In genomic region chr18:22129778-22130177, GRCh38 we compare ENCODE assay signal across 29 cellular contexts. TPM values are rescaled to one million over a fixed set of nuclear protein-coding genes. Genes with fewer than 3 reads are reported as not detected.
DNase-seq lines count a peak whose midpoint lies in the region; ATAC-seq, FAIRE-seq and TF ChIP-seq lines count a peak whose summit lies in the region.
"Had no signal": no experiment of that assay in that cellular context is flagged by ENCODE, and none has a peak within 500 bp of the region (broad histone marks: within the 10 kb centered on the region; RNA-seq: fewer than 3 reads in every experiment).

No MANE protein-coding gene starts in this region.

- intact Hi-C loops in K562 (cut with micrococcal nuclease) (no loop called here), dorsolateral prefrontal cortex (cut with DNase I) (no loop called here), esophagus muscularis mucosa (cut with DNase I) (no loop called here)

- H3K4me1 ChIP-seq in HEK293 (ENCODE audit: control insufficient read depth, insufficient read depth, low read length) (no peaks in the 10 kb centered on the region), K562 (replicated peaks in 1 of 2; ENCODE audit: control insufficient read depth in 2 of 2, insufficient read depth in 2 of 2, low read length in 2 of 2) (no peaks in the 10 kb centered on the region), esophagus muscularis mucosa (no peaks in the 10 kb centered on the region)
- H3K4me1 ChIP-seq: BE2C, BLaER1 had no signal

- peaks cover 30% of the 10 kb centered on the region for H3K4me1 Mint-ChIP-seq in progenitor cell of endocrine pancreas (ENCODE audit: low read depth)
- H3K4me1 Mint-ChIP-seq: CD14-positive monocyte; CD4-positive, CD25-positive, alpha-beta regulatory T cell; CD8-positive, alpha-beta memory T cell had no signal

- H4K20me1 ChIP-seq in K562 (replicated peaks; ENCODE audit: control insufficient read depth, insufficient read depth, low read length), result no peaks in the 10 kb centered on the region
- H4K20me1 ChIP-seq: BLaER1 had no signal

- POLR2A ChIA-PET in HEK293 (lab: Yijun Ruan, JAX) (no interaction called here), K562 (lab: Yijun Ruan, JAX) (interaction anchor here (0.6 to 1.6 kb wide), 3 partner anchors 10 to 85 kb away, joined by 3 to 4 read pairs (median 3); no protein-coding TSS in a partner anchor)

- no peaks in the 10 kb centered on the region for H3K27me3 Mint-ChIP-seq in progenitor cell of endocrine pancreas
- H3K27me3 Mint-ChIP-seq: CD4-positive, CD25-positive, alpha-beta regulatory T cell had no signal

- 0% methylated on average over 1 of the region's 1 CpG for WGBS in K562 (ENCODE audit: insufficient coverage, low coverage, missing lambda C conversion rate)
- WGBS in esophagus muscularis mucosa, result 52% methylated on average over 1 of the region's 1 CpG

- FAIRE-seq in K562 (lab: Jason Lieb, UNC), result no peak
- FAIRE-seq: A204.1, GM12878, GM12892, GM18507 had no signal

- BruUV-seq in K562 (replicated peaks; lab: Mats Ljungman, UMichigan), result no TSS peak

- no peaks in the 10 kb centered on the region for H3K36me3 Mint-ChIP-seq in progenitor cell of endocrine pancreas (ENCODE audit: insufficient read depth)
- H3K36me3 Mint-ChIP-seq: CD14-positive monocyte; CD4-positive, alpha-beta memory T cell; CD4-positive, CD25-positive, alpha-beta regulatory T cell had no signal

- H3K9me1 ChIP-seq in K562 (ENCODE audit: control insufficient read depth, insufficient read depth, low read length), result no peaks in the 10 kb centered on the region

- DNase-seq in K562 (ENCODE audit: extremely low read depth in 1 of 4, low spot score in 3 of 4) (no peak), progenitor cell of endocrine pancreas (ENCODE audit: low spot score, unreplicated experiment) (no peak), dorsolateral prefrontal cortex (no peak), HUDEP-2 (lab: John Stamatoyannopoulos, UW; ENCODE audit: unreplicated experiment in 76 of 76) (no peak), esophagus muscularis mucosa (ENCODE audit: extremely low spot score) (no peak)
- DNase-seq in effector CD4-positive, alpha-beta T cell, result no peak
- DNase-seq: 8988T; ACHN; BE2C; C1 segment of cervical spinal cord; CD4-positive, alpha-beta memory T cell; CD4-positive, CD25-positive, alpha-beta regulatory T cell; CD8-positive, alpha-beta memory T cell; COR-L47; DMS 273 treated with DMSO at 0.1 percent for 48 hours; DMS153; DMS53; DMS79; DND-41; EL; GDM1 had no signal

- TF ChIP-seq EP300 in K562 (IDR thresholded peaks at IDR 0.05; ENCODE audit: low read length), result no peak
- TF ChIP-seq EP300 in esophagus muscularis mucosa (IDR thresholded peaks at IDR 0.05), result no peak

- H3K36me3 ChIP-seq in HEK293 (ENCODE audit: control insufficient read depth in 2 of 2, insufficient read depth in 1 of 2, low read length in 2 of 2) (no peaks in the 10 kb centered on the region), K562 (ENCODE audit: control insufficient read depth, insufficient read depth, low read length) (no peaks in the 10 kb centered on the region), esophagus muscularis mucosa (no peaks in the 10 kb centered on the region)
- H3K36me3 ChIP-seq: BE2C, BLaER1 had no signal

- H3K4me3 ChIP-seq in HEK293 (ENCODE audit: low read depth, low read length) (no peak overlapping the region), K562 (no peak overlapping the region), dorsolateral prefrontal cortex (no peak overlapping the region), esophagus muscularis mucosa (no peak overlapping the region)
- H3K4me3 ChIP-seq: BLaER1, GM12878 had no signal

- CTCF ChIA-PET in HEK293 (lab: Yijun Ruan, JAX) (no interaction called here), K562 (lab: Yijun Ruan, JAX; ENCODE audit: low intra/inter-chr PET ratio) (no interaction called here)

- ATAC-seq in K562, result no peak
- ATAC-seq: GM12878 had no signal

- TF ChIP-seq RAD21 in K562 (CRISPR knock-in tag; conservative IDR thresholded peaks at IDR 0.05 in 1 of 2, IDR thresholded peaks at IDR 0.05 in 1 of 2), result no peak

- H3K27me3 ChIP-seq in K562 (ENCODE audit: control insufficient read depth in 2 of 2, insufficient read depth in 2 of 2, low read length in 2 of 2) (peaks cover 2 to 6% of the 10 kb centered on the region in 2 experiments; a peak in 2 of 5 replicates), dorsolateral prefrontal cortex (peaks cover 0 to 13% (median 0%) of the 10 kb centered on the region in 45 donors), esophagus muscularis mucosa (peaks cover 0 to 5% (median 0%) of the 10 kb centered on the region in 4 donors)
- H3K27me3 ChIP-seq: BE2C, BLaER1 had no signal

- TF ChIP-seq CTCF in HEK293 (tag by site-specific recombination; IDR thresholded peaks at IDR 0.05), result no peak
- no peak for TF ChIP-seq CTCF in VCaP (conservative IDR thresholded peaks at IDR 0.05)
- no peak for TF ChIP-seq CTCF in K562 (IDR thresholded peaks at IDR 0.05 in 2 of 3, conservative IDR thresholded peaks at IDR 0.05 in 1 of 3; ENCODE audit: insufficient read depth in 2 of 3, low read depth in 1 of 3, low read length in 3 of 3)
- TF ChIP-seq CTCF in progenitor cell of endocrine pancreas (IDR thresholded peaks at IDR 0.05; ENCODE audit: unreplicated experiment), result no peak
- no peak for TF ChIP-seq CTCF in dorsolateral prefrontal cortex (IDR thresholded peaks at IDR 0.05 in 54 of 56, conservative IDR thresholded peaks at IDR 0.05 in 2 of 56; ENCODE audit: low read depth in 1 of 56, partially characterized antibody in 56 of 56)
- no peak for TF ChIP-seq CTCF in esophagus muscularis mucosa (IDR thresholded peaks at IDR 0.05)

- H3K27ac Mint-ChIP-seq in progenitor cell of endocrine pancreas, result peak overlapping the region; percentile 41
- H3K27ac Mint-ChIP-seq: CD4-positive, CD25-positive, alpha-beta regulatory T cell had no signal

- no peaks in the 10 kb centered on the region for H3K9me3 Mint-ChIP-seq in progenitor cell of endocrine pancreas (ENCODE audit: low read depth)
- H3K9me3 Mint-ChIP-seq: CD4-positive, CD25-positive, alpha-beta regulatory T cell; CD8-positive, alpha-beta memory T cell had no signal

- H3K4me3 Mint-ChIP-seq in progenitor cell of endocrine pancreas (ENCODE audit: low read depth), result no peak overlapping the region
- H3K4me3 Mint-ChIP-seq: CD14-positive monocyte; CD4-positive, alpha-beta memory T cell; CD4-positive, CD25-positive, alpha-beta regulatory T cell; CD8-positive, alpha-beta memory T cell had no signal

- H3K4me2 ChIP-seq in K562 (ENCODE audit: insufficient read depth, low read length), result no peak overlapping the region
- H3K4me2 ChIP-seq: BLaER1 had no signal

- TF ChIP-seq POLR2A in K562 (conservative IDR thresholded peaks at IDR 0.05), result no peak
- no peak for TF ChIP-seq POLR2A in esophagus muscularis mucosa (IDR thresholded peaks at IDR 0.05; ENCODE audit: low read depth)

- no peak overlapping the region for H3K9ac ChIP-seq in K562 (ENCODE audit: insufficient read depth in 1 of 2, low read depth in 2 of 2, low read length in 2 of 2)
- H3K9ac ChIP-seq: BLaER1 had no signal

- in situ Hi-C loops in K562 (cut with MboI), result no loop called here

- no peaks in the 10 kb centered on the region for H3K9me3 ChIP-seq in HEK293 (ENCODE audit: control insufficient read depth, insufficient read depth, low read depth, low read length)
- no peaks in the 10 kb centered on the region for H3K9me3 ChIP-seq in K562 (replicated peaks; ENCODE audit: control insufficient read depth, insufficient read depth, low read depth, low read length)
- no peaks in the 10 kb centered on the region for H3K9me3 ChIP-seq in esophagus muscularis mucosa
- H3K9me3 ChIP-seq: BE2C, BLaER1 had no signal

- no peak overlapping the region for H3K27ac ChIP-seq in HEK293 (ENCODE audit: extremely low read depth, low read depth, low read length)
- peak overlapping the region; percentile 46; the same call in 1 of the 2 replicates for H3K27ac ChIP-seq in VCaP
- no peak overlapping the region for H3K27ac ChIP-seq in K562 (ENCODE audit: extremely low read depth, low read depth, low read length)
- H3K27ac ChIP-seq in dorsolateral prefrontal cortex, result no peak overlapping the region
- no peak overlapping the region for H3K27ac ChIP-seq in esophagus muscularis mucosa (replicated peaks in 1 of 4)
- H3K27ac ChIP-seq: BLaER1 had no signal

- no peak overlapping the region for H2AFZ ChIP-seq in K562 (ENCODE audit: low read depth, low read length)

- no peaks in the 10 kb centered on the region for H3K79me2 ChIP-seq in K562 (ENCODE audit: control insufficient read depth, insufficient read depth, low read length)

TF ChIP-seq in HEK293, 187 proteins besides CTCF, POLR2A, EP300 and RAD21 (continues in another document):
- TF ChIP-seq TCF7L2 (IDR thresholded peaks at IDR 0.05; ENCODE audit: borderline replicate concordance, low read depth, low read length) (no peak), SCRT1 (tag by site-specific recombination; IDR thresholded peaks at IDR 0.05; ENCODE audit: borderline replicate concordance) (no peak)

RNA-seq across cellular contexts. Expression of gene GATA6, which starts 39.6 kb away (rescaled TPM):
- 0.09 TPM in 1 of 2 replicates, not detected in the other for total RNA-seq in K562 (2011; cell fraction: chromatin; rRNA removed; ENCODE audit: low replicate concordance)
- total RNA-seq in K562 (2011; cell fraction: nucleolus; rRNA removed), result 0.13 and 0.17 TPM in 2 replicates
- total RNA-seq in K562 (2011; cell fraction: nucleoplasm; rRNA removed), result not detected in 2 replicates
- total RNA-seq in K562 (2014; rRNA removed) (0.16 and 0.18 TPM in 2 replicates), K562 (2014; rRNA removed; fragmentation: Illumina TruSeq; extraction: Trizol) (not detected in 2 replicates), K562 (2015; rRNA removed; fragmentation: Illumina TruSeq; extraction: Trizol) (not detected in 2 replicates), K562 (2021) (0.24 and 0.29 TPM in 2 replicates), progenitor cell of endocrine pancreas (112 and 114 TPM in 2 replicates), dorsolateral prefrontal cortex (1 to 10 TPM in 2 of 120 experiments, under 1 TPM in 36, not detected in 82; 0.10 to 1.5 (median 0.28) TPM), esophagus muscularis mucosa (10 to 100 TPM in 2 of 4 donors, 1 to 10 TPM in 2; 6.6 to 35.5 (median 12.5) TPM)
- polyA plus RNA-seq in K562 (2011; rRNA removed) (0.12 TPM in 1 of 2 replicates, not detected in the other), K562 (2014; fragmentation: Illumina TruSeq; extraction: Trizol) (0.06 TPM in 1 of 2 replicates, not detected in the other), K562 (2014; fragmentation: Nextera tagmentation; extraction: Ambion mirVana) (under 1 TPM in 1 of 2 experiments, not detected in 1; 0.01 TPM), K562 (2014; rRNA removed) (0.13 TPM in 1 of 2 replicates, not detected in the other)
- polyA plus RNA-seq in K562 (2011; cell fraction: cytosol; rRNA removed), result 0.06 and 0.09 TPM in 2 replicates
- 0.07 and 0.20 TPM in 2 replicates for polyA plus RNA-seq in K562 (2011; cell fraction: nucleus; rRNA removed)
- 0.05 and 0.10 TPM in 2 replicates for polyA plus RNA-seq in K562 (2012)
- polyA minus RNA-seq in K562 (2011; rRNA and poly(A)+ RNA removed), result 0.15 TPM in 1 of 2 replicates, not detected in the other
- polyA minus RNA-seq in K562 (2011; cell fraction: cytosol; rRNA and poly(A)+ RNA removed), result 0.64 TPM in 1 of 2 replicates, not detected in the other
- 0.13 and 0.22 TPM in 2 replicates for polyA minus RNA-seq in K562 (2011; cell fraction: nucleus; rRNA and poly(A)+ RNA removed)
- total RNA-seq: CD4-positive, alpha-beta memory T cell had no signal
- polyA plus RNA-seq: CD4-positive, alpha-beta memory T cell; CD4-positive, CD25-positive, alpha-beta regulatory T cell had no signal

Comparison
In these comparisons a context has a peak if more than half of its experiments do, and no peak if none do; other contexts are left out.
1. Of the 44 proteins assayed by ChIP-seq in both K562 and HEK293: peak only in K562: none; only in HEK293: PRDM10; in both: none; in neither: 43.